8 cellular contexts compared by ENCODE assay signal in the genomic region with DNA sequence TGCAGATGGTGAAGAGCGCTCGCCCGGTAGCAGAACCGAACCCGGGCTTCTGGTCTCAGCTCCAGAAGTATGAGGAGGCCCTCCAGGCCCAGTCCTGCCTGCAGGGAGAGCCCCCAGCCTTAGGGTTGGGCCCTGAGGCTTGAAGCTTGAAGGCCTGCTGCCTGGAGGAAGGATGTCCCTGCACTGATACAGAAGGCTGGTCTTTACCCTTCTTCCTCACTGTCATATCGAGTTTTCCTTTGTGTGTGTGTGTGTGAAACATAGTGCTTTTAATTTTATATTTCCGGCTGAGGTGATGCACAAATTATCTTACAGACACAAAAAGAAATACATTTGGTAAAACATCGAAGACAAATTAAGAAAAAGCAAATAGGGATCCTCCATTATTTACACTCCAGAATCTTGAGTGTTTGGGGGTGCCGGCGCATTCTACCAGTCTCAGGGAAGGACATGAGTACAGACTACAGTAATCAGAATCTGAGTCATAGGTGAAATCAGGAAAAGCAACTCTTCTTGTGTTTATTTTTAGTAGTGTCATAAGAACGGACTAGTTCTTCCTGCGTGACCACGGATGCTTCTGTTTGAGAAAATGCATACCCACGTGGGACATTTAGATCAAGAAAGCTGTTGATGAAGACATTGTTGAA. TPM values are rescaled to one million over a fixed set of nuclear protein-coding genes. Genes with fewer than 3 reads are reported as not detected.
A peak's percentile ranks its signal among the peaks of the same experiment; 100 is the strongest.
DNase-seq lines count a peak whose midpoint lies in the region; ATAC-seq and TF ChIP-seq lines count a peak whose summit lies in the region.

No MANE protein-coding gene starts in this region.

- H2AFZ ChIP-seq in parathyroid adenoma: peak overlapping the region; percentile 97

- no peak for TF ChIP-seq CTCF in WI38 (IDR thresholded peaks at IDR 0.05; ENCODE audit: low read depth, low read length)
- no peak for TF ChIP-seq CTCF in parathyroid adenoma (IDR thresholded peaks at IDR 0.05)

- no peaks in the 10 kb centered on the region for H3K27me3 ChIP-seq in parathyroid adenoma (ENCODE audit: control insufficient read depth, insufficient read depth, low read length)

- DNase-seq in fibroblast of peridontal ligament (ENCODE audit: extremely low read depth) (peak; percentile 82), left lobe of liver (ENCODE audit: low spot score) (no peak), NCI-H510A (lab: John Stamatoyannopoulos, UW) (no peak), GM19240 (ENCODE audit: insufficient read length, low spot score) (no peak)

- H3K4me1 ChIP-seq in parathyroid adenoma: peaks cover 27% of the 10 kb centered on the region

- H3K79me2 ChIP-seq in parathyroid adenoma: peaks cover 21% of the 10 kb centered on the region

- peak overlapping the region; percentile 80 for H3K4me2 ChIP-seq in parathyroid adenoma (ENCODE audit: low read length)

- peak overlapping the region; percentile 89 for H3K27ac ChIP-seq in parathyroid adenoma

- H3K9me3 ChIP-seq in parathyroid adenoma (ENCODE audit: control insufficient read depth, low read length): no peaks in the 10 kb centered on the region

- ATAC-seq in GM18511 (IDR thresholded peaks at IDR 0.05; ENCODE audit: unreplicated experiment): peak; percentile 3
- peak; percentile 8 for ATAC-seq in HG03159 (IDR thresholded peaks at IDR 0.05; ENCODE audit: unreplicated experiment)
- no peak for ATAC-seq in left lobe of liver

- H3K9ac ChIP-seq in parathyroid adenoma: no peak overlapping the region

- H3K4me3 ChIP-seq in WI38 (ENCODE audit: low read depth, low read length) (peak overlapping the region; percentile 66), parathyroid adenoma (ENCODE audit: low read depth, low read length) (peak overlapping the region; percentile 49)

- no peaks in the 10 kb centered on the region for H3K36me3 ChIP-seq in parathyroid adenoma (ENCODE audit: control insufficient read depth, insufficient read depth, low read length)

RNA-seq across cellular contexts. Expression of gene DUSP28, which starts 1.3 kb away (rescaled TPM):
- total RNA-seq in left lobe of liver: 2.0 TPM

RNA-seq across cellular contexts. Expression of gene ANKMY1, which starts 3.7 kb away (rescaled TPM):
- total RNA-seq in left lobe of liver: 13.1 TPM

RNA-seq across cellular contexts. Expression of gene RNPEPL1, which starts 6.8 kb away (rescaled TPM):
- total RNA-seq in left lobe of liver: 40.6 TPM

RNA-seq across cellular contexts. Expression of gene CAPN10, which starts 25.1 kb away (rescaled TPM):
- 13.7 TPM for total RNA-seq in left lobe of liver
